ENCODE assay signal across 7 cellular contexts in genomic region chr17:38484242-38485145, GRCh38. TPM values are rescaled to one million over a fixed set of nuclear protein-coding genes. Genes with fewer than 3 reads are reported as not detected.
DNase-seq lines count a peak whose midpoint lies in the region; ATAC-seq lines count a peak whose summit lies in the region.

No MANE protein-coding gene starts in this region.

- ATAC-seq in left lobe of liver, result peak; percentile 95

- DNase-seq in GM04504 (ENCODE audit: low read depth) (peak; percentile 46), NCI-H1105 (lab: John Stamatoyannopoulos, UW) (peak; percentile 40), SHP77 treated with DMSO at 0.1 percent for 48 hours (lab: John Stamatoyannopoulos, UW) (peak; percentile 39), ecto neural progenitor cell (ENCODE audit: low spot score) (peak; percentile 89), left lobe of liver (ENCODE audit: low spot score) (peak; percentile 70)
- DNase-seq in activated T-cell treated with anti-CD3 and anti-CD28 coated beads, Interleukin-2, amount 50 U/mL, for 1 hour, result peak; percentile 65
- DNase-seq in stimulated activated CD4-positive, alpha-beta T cell treated with anti-CD3 and anti-CD28 coated beads, Interleukin-12 subunit alpha, Interleukin-12 subunit beta, amount 100 ng/mL, for 4 hours, result peak; percentile 57

RNA-seq across cellular contexts. Expression of gene ARHGAP23, which starts 56.2 kb away (rescaled TPM):
- 3.3 TPM for total RNA-seq in left lobe of liver

Comparison
In these comparisons a context has a peak if more than half of its experiments do, and no peak if none do; other contexts are left out.
1. Peak in every context shown above with its lines: DNase-seq and ATAC-seq.
2. DNase-seq: peak in every context shown above with its lines; median percentile 89 in ecto neural progenitor cell; 70 in left lobe of liver; 65 in activated T-cell treated with anti-CD3 and anti-CD28 coated beads, Interleukin-2, amount 50 U/mL, for 1 hour; 57 in stimulated activated CD4-positive, alpha-beta T cell treated with anti-CD3 and anti-CD28 coated beads, Interleukin-12 subunit alpha, Interleukin-12 subunit beta, amount 100 ng/mL, for 4 hours; 46 in GM04504; 40 in NCI-H1105; 39 in SHP77 treated with DMSO at 0.1 percent for 48 hours.